Comparison of ENCODE assay signal across 16 cellular contexts in genomic region chr1:117815926-117816325, GRCh38.
DNase-seq lines count a peak whose midpoint lies in the region; ATAC-seq and TF ChIP-seq lines count a peak whose summit lies in the region.
"Had no signal": no experiment of that assay in that cellular context is flagged by ENCODE, and none has a peak within 500 bp of the region (broad histone marks: within the 10 kb centered on the region; RNA-seq: fewer than 3 reads in every experiment).

No MANE protein-coding gene starts in this region.

- no peak for ATAC-seq in HG03108 (IDR thresholded peaks at IDR 0.05; ENCODE audit: unreplicated experiment)
- ATAC-seq in CD4-positive, alpha-beta T cell (ENCODE audit: poor library complexity), result no peak
- ATAC-seq in activated naive CD8-positive, alpha-beta T cell treated with anti-CD3 and anti-CD28 coated beads, Interleukin-2, amount 50 U/mL, for 24 hours, result no peak

- intact Hi-C loops in CD4-positive, alpha-beta T cell (cut with DNase I, micrococcal nuclease), result no loop called here

- no peak overlapping the region for H3K4me3 Mint-ChIP-seq in neural crest cell
- H3K4me3 Mint-ChIP-seq in CD4-positive, alpha-beta T cell, result no peak overlapping the region
- no peak overlapping the region for H3K4me3 Mint-ChIP-seq in activated naive CD8-positive, alpha-beta T cell treated with anti-CD3 and anti-CD28 coated beads, Interleukin-2, amount 50 U/mL, for 24 hours
- H3K4me3 Mint-ChIP-seq: IgD-negative memory B cell had no signal

- H3K27me3 ChIP-seq in CD4-positive, alpha-beta T cell (ENCODE audit: control insufficient read depth, insufficient read depth, low read length), result peaks cover 3% of the 10 kb centered on the region
- H3K27me3 ChIP-seq: right atrium auricular region had no signal

- peaks cover 2% of the 10 kb centered on the region for H3K36me3 Mint-ChIP-seq in neural crest cell (ENCODE audit: low read depth)
- H3K36me3 Mint-ChIP-seq in CD4-positive, alpha-beta T cell (ENCODE audit: low read depth), result no peaks in the 10 kb centered on the region
- no peaks in the 10 kb centered on the region for H3K36me3 Mint-ChIP-seq in activated naive CD8-positive, alpha-beta T cell treated with anti-CD3 and anti-CD28 coated beads, Interleukin-2, amount 50 U/mL, for 24 hours (ENCODE audit: low read depth)
- H3K36me3 Mint-ChIP-seq: IgD-negative memory B cell had no signal

- POLR2A ChIA-PET in CD4-positive, alpha-beta T cell (lab: Charles Lee), result no interaction called here

- H3K4me3 ChIP-seq in GM12875 (ENCODE audit: low read depth, low read length) (no peak overlapping the region), cardiac fibroblast (replicated peaks in 1 of 2; ENCODE audit: low read depth in 2 of 2, low read length in 2 of 2) (no peak overlapping the region)
- H3K4me3 ChIP-seq: right atrium auricular region had no signal

- H3K27me3 Mint-ChIP-seq in neural crest cell (ENCODE audit: low read depth), result no peaks in the 10 kb centered on the region
- H3K27me3 Mint-ChIP-seq in CD4-positive, alpha-beta T cell, result no peaks in the 10 kb centered on the region
- H3K27me3 Mint-ChIP-seq in activated naive CD8-positive, alpha-beta T cell treated with anti-CD3 and anti-CD28 coated beads, Interleukin-2, amount 50 U/mL, for 24 hours, result no peaks in the 10 kb centered on the region
- H3K27me3 Mint-ChIP-seq: IgD-negative memory B cell had no signal

- peaks cover 3% of the 10 kb centered on the region for H3K9me3 Mint-ChIP-seq in neural crest cell
- H3K9me3 Mint-ChIP-seq in CD4-positive, alpha-beta T cell, result no peaks in the 10 kb centered on the region
- no peaks in the 10 kb centered on the region for H3K9me3 Mint-ChIP-seq in activated naive CD8-positive, alpha-beta T cell treated with anti-CD3 and anti-CD28 coated beads, Interleukin-2, amount 50 U/mL, for 24 hours

- DNase-seq in NCI-H69 (lab: John Stamatoyannopoulos, UW), result peak; percentile 4
- DNase-seq in cardiac fibroblast (ENCODE audit: low read depth in 2 of 2), result no peak
- no peak for DNase-seq in neural crest cell (ENCODE audit: low read depth, low spot score)
- DNase-seq in DMS79 treated with DMSO at 0.1 percent for 48 hours (lab: John Stamatoyannopoulos, UW), result no peak
- no peak for DNase-seq in CD4-positive, alpha-beta T cell
- DNase-seq in activated naive CD8-positive, alpha-beta T cell treated with anti-CD3 and anti-CD28 coated beads, Interleukin-2, amount 50 U/mL, for 24 hours, result no peak
- DNase-seq: activated CD4-positive, CD25-positive, alpha-beta regulatory T cell treated with anti-CD3 and anti-CD28 coated beads, Interleukin-2, amount 50 U/mL, for 72 hours; islet precursor cell; NCI-H187 treated with DMSO at 0.1 percent for 48 hours; stimulated activated CD4-positive, alpha-beta T cell treated with anti-CD3 and anti-CD28 coated beads, Interleukin-4, amount 100 ng/mL, for 4 hours; stimulated activated naive CD4-positive, alpha-beta T cell; SW 1271 had no signal

- no peak overlapping the region for H3K27ac Mint-ChIP-seq in neural crest cell (ENCODE audit: unreplicated experiment)
- H3K27ac Mint-ChIP-seq in CD4-positive, alpha-beta T cell, result no peak overlapping the region
- no peak overlapping the region for H3K27ac Mint-ChIP-seq in activated naive CD8-positive, alpha-beta T cell treated with anti-CD3 and anti-CD28 coated beads, Interleukin-2, amount 50 U/mL, for 24 hours
- H3K27ac Mint-ChIP-seq: IgD-negative memory B cell had no signal

- peaks cover 19% of the 10 kb centered on the region for H3K4me1 Mint-ChIP-seq in neural crest cell
- H3K4me1 Mint-ChIP-seq in CD4-positive, alpha-beta T cell (ENCODE audit: low read depth), result peaks cover 2% of the 10 kb centered on the region
- H3K4me1 Mint-ChIP-seq in activated naive CD8-positive, alpha-beta T cell treated with anti-CD3 and anti-CD28 coated beads, Interleukin-2, amount 50 U/mL, for 24 hours, result no peaks in the 10 kb centered on the region
- H3K4me1 Mint-ChIP-seq: IgD-negative memory B cell had no signal

- TF ChIP-seq CTCF in GM12875 (IDR thresholded peaks at IDR 0.05; ENCODE audit: borderline replicate concordance, insufficient read depth, low read depth, low read length), result 0 out of 2 replicates have a peak, but pooled peaks have one; percentile 9
- peak; percentile 31 for TF ChIP-seq CTCF in cardiac fibroblast (IDR thresholded peaks at IDR 0.05; ENCODE audit: low read depth, low read length)
- peak; percentile 18 for TF ChIP-seq CTCF in neural crest cell (conservative IDR thresholded peaks at IDR 0.05)
- no peak for TF ChIP-seq CTCF in CD4-positive, alpha-beta T cell (IDR thresholded peaks at IDR 0.05)

- no peak overlapping the region for H3K27ac ChIP-seq in CD4-positive, alpha-beta T cell (ENCODE audit: low read depth, low read length)
- H3K27ac ChIP-seq: right atrium auricular region had no signal

- CTCF ChIA-PET in CD4-positive, alpha-beta T cell (lab: Charles Lee), result no interaction called here

- no peaks in the 10 kb centered on the region for H3K9me3 ChIP-seq in CD4-positive, alpha-beta T cell (ENCODE audit: control insufficient read depth, low read length)
- H3K9me3 ChIP-seq: right atrium auricular region had no signal
